ENCODE assay signal across 8 cellular contexts in genomic region chr2:26032586-26033269, GRCh38. TPM values are rescaled to one million over a fixed set of nuclear protein-coding genes. Genes with fewer than 3 reads are reported as not detected.
DNase-seq lines count a peak whose midpoint lies in the region; ATAC-seq and TF ChIP-seq lines count a peak whose summit lies in the region.
"Not testable (repeated sequence)": the region's sequence is repeated elsewhere in the genome, so short reads cannot be mapped to it uniquely, and the experiment has no call there.

No MANE protein-coding gene starts in this region.

- H3K36me3 ChIP-seq in CD4-positive, CD25-positive, alpha-beta regulatory T cell (ENCODE audit: control insufficient read depth, insufficient read depth, low read length); breast epithelium; subcutaneous abdominal adipose tissue (ENCODE audit: control insufficient read depth in 5 of 5, insufficient read depth in 5 of 5, low read length in 5 of 5): not testable (repeated sequence)
- peaks cover 0 to 12% (median 0%) of the 10 kb centered on the region in 9 donors for H3K36me3 ChIP-seq in heart right ventricle

- peaks cover 37% of the 10 kb centered on the region for H3K4me1 ChIP-seq in CD4-positive, CD25-positive, alpha-beta regulatory T cell (ENCODE audit: control insufficient read depth, insufficient read depth, low read length, poor library complexity, severe bottlenecking)
- not testable (repeated sequence) for H3K4me1 ChIP-seq in breast epithelium
- H3K4me1 ChIP-seq in heart right ventricle: peaks cover 2 to 35% (median 29%) of the 10 kb centered on the region in 9 donors
- H3K4me1 ChIP-seq in subcutaneous abdominal adipose tissue (ENCODE audit: control insufficient read depth in 5 of 5, insufficient read depth in 5 of 5, low read length in 5 of 5): peaks cover 9 to 32% (median 27%) of the 10 kb centered on the region in 5 donors

- not testable (repeated sequence) for TF ChIP-seq POLR2A in breast epithelium (IDR thresholded peaks at IDR 0.05)

- H3K27me3 Mint-ChIP-seq in CD4-positive, CD25-positive, alpha-beta regulatory T cell; T-helper 1 cell treated with Interleukin-12 subunit alpha and Interleukin-12 subunit beta and Interleukin-4 antibody, amounts not matched to agents 30 μg/mL and 1 μg/mL, for 36 hours (ENCODE audit: low read depth); naive thymus-derived CD8-positive, alpha-beta T cell: not testable (repeated sequence)

- H3K27ac Mint-ChIP-seq in CD4-positive, CD25-positive, alpha-beta regulatory T cell: peak overlapping the region; percentile 92 to 97 (median 94)
- peak overlapping the region; percentile 89 for H3K27ac Mint-ChIP-seq in T-helper 1 cell treated with Interleukin-12 subunit alpha and Interleukin-12 subunit beta and Interleukin-4 antibody, amounts not matched to agents 30 μg/mL and 1 μg/mL, for 36 hours
- peak overlapping the region; percentile 89 to 97 (median 94) for H3K27ac Mint-ChIP-seq in naive thymus-derived CD8-positive, alpha-beta T cell

- not testable (repeated sequence) for ATAC-seq in CD4-positive, CD25-positive, alpha-beta regulatory T cell (ENCODE audit: low read depth in 2 of 2); naive thymus-derived CD8-positive, alpha-beta T cell
- ATAC-seq in GM21576 (IDR thresholded peaks at IDR 0.05; ENCODE audit: unreplicated experiment) (peak; percentile 11), HG03521 (IDR thresholded peaks at IDR 0.05; ENCODE audit: unreplicated experiment) (peak; percentile 2), heart right ventricle (peak; percentile 19 to 58 (median 36))

- WGBS in heart right ventricle, 2 donors: 36 to 44% methylated on average over 24 of the region's 24 CpGs

- DNase-seq in CD4-positive, CD25-positive, alpha-beta regulatory T cell; breast epithelium (ENCODE audit: low spot score in 2 of 2); heart right ventricle; naive thymus-derived CD8-positive, alpha-beta T cell: not testable (repeated sequence)

- not testable (repeated sequence) for H3K9me3 Mint-ChIP-seq in CD4-positive, CD25-positive, alpha-beta regulatory T cell; T-helper 1 cell treated with Interleukin-12 subunit alpha and Interleukin-12 subunit beta and Interleukin-4 antibody, amounts not matched to agents 30 μg/mL and 1 μg/mL, for 36 hours; naive thymus-derived CD8-positive, alpha-beta T cell

- H3K9ac ChIP-seq in subcutaneous abdominal adipose tissue (ENCODE audit: low read length in 5 of 5): peak overlapping the region; percentile 68 to 85 (median 78)

- not testable (repeated sequence) for TF ChIP-seq CTCF in breast epithelium (IDR thresholded peaks at IDR 0.05); heart right ventricle (IDR thresholded peaks at IDR 0.05)

- peak overlapping the region; percentile 93 to 98 (median 95) for H3K4me3 Mint-ChIP-seq in CD4-positive, CD25-positive, alpha-beta regulatory T cell
- peak overlapping the region; percentile 91 for H3K4me3 Mint-ChIP-seq in T-helper 1 cell treated with Interleukin-12 subunit alpha and Interleukin-12 subunit beta and Interleukin-4 antibody, amounts not matched to agents 30 μg/mL and 1 μg/mL, for 36 hours
- H3K4me3 Mint-ChIP-seq in naive thymus-derived CD8-positive, alpha-beta T cell: peak overlapping the region; percentile 90 to 98 (median 95)

- peak overlapping the region; percentile 90 for H3K27ac ChIP-seq in CD4-positive, CD25-positive, alpha-beta regulatory T cell (ENCODE audit: insufficient read depth, low read length, poor library complexity, severe bottlenecking)
- H3K27ac ChIP-seq in breast epithelium (peak overlapping the region; percentile 97), heart right ventricle (peak overlapping the region; percentile 91 to 98 (median 96)), subcutaneous abdominal adipose tissue (ENCODE audit: low read depth, low read length) (peak overlapping the region; percentile 92)

- intact Hi-C loops in breast epithelium (cut with DNase I; ENCODE audit: low total_unique reads); heart right ventricle (cut with DNase I): not testable (repeated sequence)

- peaks cover 0 to 40% (median 23%) of the 10 kb centered on the region in 4 donors for H3K4me1 Mint-ChIP-seq in CD4-positive, CD25-positive, alpha-beta regulatory T cell
- peaks cover 25% of the 10 kb centered on the region for H3K4me1 Mint-ChIP-seq in T-helper 1 cell treated with Interleukin-12 subunit alpha and Interleukin-12 subunit beta and Interleukin-4 antibody, amounts not matched to agents 30 μg/mL and 1 μg/mL, for 36 hours (ENCODE audit: low read depth)
- H3K4me1 Mint-ChIP-seq in naive thymus-derived CD8-positive, alpha-beta T cell: peaks cover 12 to 36% (median 34%) of the 10 kb centered on the region in 4 donors

- not testable (repeated sequence) for H3K27me3 ChIP-seq in CD4-positive, CD25-positive, alpha-beta regulatory T cell (ENCODE audit: control insufficient read depth, insufficient read depth, low read length); breast epithelium; heart right ventricle; subcutaneous abdominal adipose tissue (ENCODE audit: control insufficient read depth in 5 of 5, insufficient read depth in 4 of 5, low read length in 5 of 5)

- not testable (repeated sequence) for H3K36me3 Mint-ChIP-seq in CD4-positive, CD25-positive, alpha-beta regulatory T cell; naive thymus-derived CD8-positive, alpha-beta T cell
- peaks cover 13% of the 10 kb centered on the region for H3K36me3 Mint-ChIP-seq in T-helper 1 cell treated with Interleukin-12 subunit alpha and Interleukin-12 subunit beta and Interleukin-4 antibody, amounts not matched to agents 30 μg/mL and 1 μg/mL, for 36 hours (ENCODE audit: low read depth)

- not testable (repeated sequence) for H3K9me3 ChIP-seq in CD4-positive, CD25-positive, alpha-beta regulatory T cell (ENCODE audit: control insufficient read depth in 2 of 2, low read length in 2 of 2); breast epithelium; heart right ventricle; subcutaneous abdominal adipose tissue (ENCODE audit: control insufficient read depth in 5 of 5, low read length in 5 of 5)

- POLR2A ChIA-PET in naive thymus-derived CD8-positive, alpha-beta T cell (lab: Charles Lee): interaction anchor here (0.6 to 2.0 kb wide), 10 partner anchors 19 to 1051 kb away, joined by 3 to 12 read pairs (median 4); partner anchors contain the start of genes ASXL2 and SELENOI

- H3K4me3 ChIP-seq in CD4-positive, CD25-positive, alpha-beta regulatory T cell (ENCODE audit: low read depth, low read length): peak overlapping the region; percentile 87
- peak overlapping the region; percentile 84 to 95 (median 84) for H3K4me3 ChIP-seq in breast epithelium
- H3K4me3 ChIP-seq in heart right ventricle: peak overlapping the region; percentile 65 to 97 (median 88)
- H3K4me3 ChIP-seq in subcutaneous abdominal adipose tissue (ENCODE audit: low read depth in 1 of 5, low read length in 5 of 5): peak overlapping the region; percentile 78 to 100 (median 96)

RNA-seq across cellular contexts. Expression of gene RAB10, which starts 1.2 kb away (rescaled TPM):
- 40.8 TPM for total RNA-seq in CD4-positive, CD25-positive, alpha-beta regulatory T cell
- 100 to 1,000 TPM in 3 of 4 donors, 10 to 100 TPM in 1; 94.0 to 132 (median 115) TPM for polyA plus RNA-seq in CD4-positive, CD25-positive, alpha-beta regulatory T cell
- total RNA-seq in breast epithelium (100 to 1,000 TPM in 2 of 3 donors, 10 to 100 TPM in 1; 82.6 to 101 (median 100) TPM), heart right ventricle (100 to 1,000 TPM in 4 of 10 donors, 10 to 100 TPM in 6; 86.4 to 110 (median 94.9) TPM)
- 10 to 100 TPM; 32.2 to 47.6 TPM for polyA plus RNA-seq in heart right ventricle
- total RNA-seq in naive thymus-derived CD8-positive, alpha-beta T cell: 10 to 100 TPM; 62.6 to 72.0 TPM
- polyA plus RNA-seq in naive thymus-derived CD8-positive, alpha-beta T cell: 10 to 100 TPM; 64.0 to 80.5 (median 66.6) TPM

RNA-seq across cellular contexts. Expression of gene KIF3C, which starts 50.4 kb away (rescaled TPM):
- total RNA-seq in CD4-positive, CD25-positive, alpha-beta regulatory T cell: 6.6 TPM
- 1 to 10 TPM in 1 of 4 donors, under 1 TPM in 3; 0.07 to 1.2 (median 0.68) TPM for polyA plus RNA-seq in CD4-positive, CD25-positive, alpha-beta regulatory T cell
- total RNA-seq in breast epithelium (10 to 100 TPM in 1 of 3 donors, 1 to 10 TPM in 2; 3.4 to 32.8 (median 6.0) TPM), heart right ventricle (1 to 10 TPM; 1.4 to 4.2 (median 2.7) TPM)
- 1 to 10 TPM; 1.1 to 1.2 TPM for polyA plus RNA-seq in heart right ventricle
- 1 to 10 TPM; 4.1 to 4.9 TPM for total RNA-seq in naive thymus-derived CD8-positive, alpha-beta T cell
- 1 to 10 TPM in 2 of 3 donors, under 1 TPM in 1; 0.63 to 1.1 (median 1.1) TPM for polyA plus RNA-seq in naive thymus-derived CD8-positive, alpha-beta T cell
